Comparison of ENCODE assay signal across 19 cellular contexts in the genomic region with DNA sequence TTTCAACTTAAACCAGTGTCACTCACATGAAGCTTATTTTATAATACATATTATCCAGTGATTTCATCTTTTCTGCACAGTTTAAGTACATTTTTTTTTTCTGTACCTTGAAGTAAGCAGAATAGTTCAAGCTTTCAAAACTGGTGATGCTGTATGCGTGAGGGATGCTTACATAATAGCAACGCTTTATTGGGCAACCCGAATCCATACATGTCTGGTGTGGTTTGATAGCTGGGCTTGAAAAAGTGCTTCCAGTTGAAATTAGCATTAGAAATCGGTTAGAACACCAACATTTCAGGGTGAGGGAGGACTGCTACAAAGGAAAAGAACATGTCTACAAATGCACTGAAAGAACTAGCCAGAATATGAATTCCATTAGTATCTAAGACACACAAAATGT.
A peak's percentile ranks its signal among the peaks of the same experiment; 100 is the strongest.
DNase-seq lines count a peak whose midpoint lies in the region; ATAC-seq and TF ChIP-seq lines count a peak whose summit lies in the region.
"Had no signal": no experiment of that assay in that cellular context is flagged by ENCODE, and none has a peak within 500 bp of the region (broad histone marks: within the 10 kb centered on the region; RNA-seq: fewer than 3 reads in every experiment).

No MANE protein-coding gene starts in this region.

- H3K4me2 ChIP-seq in BLaER1 treated with 17β-estradiol and CSF1 and Interleukin-3, amounts not matched to agents 10 nM and 100 nM = peak overlapping the region in 8 of 11 experiments; percentile 2 to 68 (median 18); a peak in 7 of 22 replicates
- H3K4me2 ChIP-seq in PC-9 = no peak overlapping the region
- H3K4me2 ChIP-seq: KMS-11, SK-N-SH had no signal

- TF ChIP-seq CTCF in PC-9 (conservative IDR thresholded peaks at IDR 0.05) = no peak
- no peak for TF ChIP-seq CTCF in Peyer's patch (IDR thresholded peaks at IDR 0.05)

- ATAC-seq in CD4-positive, CD25-positive, alpha-beta regulatory T cell (ENCODE audit: low read depth in 2 of 2) = no peak
- ATAC-seq in GM18511 (IDR thresholded peaks at IDR 0.05; ENCODE audit: unreplicated experiment) = no peak
- ATAC-seq: stimulated activated memory B cell treated with anti-CD40 and anti-IgM and Interleukin-4, amounts not matched to agents 10 μg/mL and 1 μg/mL and 100 μg/mL, for 72 hours had no signal

- no peaks in the 10 kb centered on the region for H3K9me2 ChIP-seq in PC-9 (ENCODE audit: insufficient read depth)
- H3K9me2 ChIP-seq: SK-N-SH had no signal

- no peaks in the 10 kb centered on the region for H3K9me3 Mint-ChIP-seq in CD4-positive, CD25-positive, alpha-beta regulatory T cell
- no peaks in the 10 kb centered on the region for H3K9me3 Mint-ChIP-seq in immature natural killer cell

- peaks cover 69% of the 10 kb centered on the region for H3K36me3 Mint-ChIP-seq in CD4-positive, CD25-positive, alpha-beta regulatory T cell
- peaks cover 4 to 59% (median 29%) of the 10 kb centered on the region in 3 donors for H3K36me3 Mint-ChIP-seq in immature natural killer cell

- H3K4me1 Mint-ChIP-seq in CD4-positive, CD25-positive, alpha-beta regulatory T cell = peaks cover 6 to 47% (median 28%) of the 10 kb centered on the region in 4 donors
- H3K4me1 Mint-ChIP-seq in immature natural killer cell = peaks cover 80 to 99% of the 10 kb centered on the region in 2 donors

- H3K27me3 ChIP-seq in BLaER1 treated with 17β-estradiol and CSF1 and Interleukin-3, amounts not matched to agents 10 nM and 100 nM = no peaks in the 10 kb centered on the region
- no peaks in the 10 kb centered on the region for H3K27me3 ChIP-seq in CD4-positive, CD25-positive, alpha-beta regulatory T cell (ENCODE audit: control insufficient read depth, insufficient read depth, low read length)
- H3K27me3 ChIP-seq in PC-9 (ENCODE audit: insufficient read depth, low read depth) (no peaks in the 10 kb centered on the region), Peyer's patch (no peaks in the 10 kb centered on the region)
- H3K27me3 ChIP-seq: ascending aorta had no signal

- H3K9me3 ChIP-seq in BLaER1 treated with 17β-estradiol and CSF1 and Interleukin-3, amounts not matched to agents 10 nM and 100 nM (replicated peaks in 1 of 11) = peaks cover 0 to 9% (median 0%) of the 10 kb centered on the region in 11 experiments; a peak in 3 of 22 replicates
- H3K9me3 ChIP-seq in CD4-positive, CD25-positive, alpha-beta regulatory T cell (ENCODE audit: control insufficient read depth in 2 of 2, low read length in 2 of 2) = no peaks in the 10 kb centered on the region
- H3K9me3 ChIP-seq in PC-9 (ENCODE audit: insufficient read depth, low read depth) = no peaks in the 10 kb centered on the region
- no peaks in the 10 kb centered on the region for H3K9me3 ChIP-seq in Peyer's patch
- H3K9me3 ChIP-seq: ascending aorta, SK-N-SH had no signal

- H3K27ac Mint-ChIP-seq in CD4-positive, CD25-positive, alpha-beta regulatory T cell = peak overlapping the region in 2 of 3 donors; percentile 42 to 74
- H3K27ac Mint-ChIP-seq in immature natural killer cell = peak overlapping the region; percentile 29 to 85 (median 60)
- H3K27ac Mint-ChIP-seq: stimulated activated memory B cell treated with anti-CD40 and anti-IgM and Interleukin-4, amounts not matched to agents 10 μg/mL and 1 μg/mL and 100 μg/mL, for 72 hours had no signal

- peak overlapping the region in 3 of 11 experiments; percentile 13 to 66 (median 27); a peak in 3 of 22 replicates for H3K27ac ChIP-seq in BLaER1 treated with 17β-estradiol and CSF1 and Interleukin-3, amounts not matched to agents 10 nM and 100 nM
- no peak overlapping the region for H3K27ac ChIP-seq in CD4-positive, CD25-positive, alpha-beta regulatory T cell (ENCODE audit: insufficient read depth, low read length, poor library complexity, severe bottlenecking)
- H3K27ac ChIP-seq in PC-9 (no peak overlapping the region), Peyer's patch (no peak overlapping the region)
- H3K27ac ChIP-seq: KMS-11 had no signal

- H3K79me2 ChIP-seq in PC-9 (ENCODE audit: low read depth) = peaks cover 8% of the 10 kb centered on the region; the same call in 1 of the 2 replicates

- TF ChIP-seq POLR2A in Peyer's patch (IDR thresholded peaks at IDR 0.05) = no peak

- POLR2A ChIA-PET in PC-9 (lab: Charles Lee; ENCODE audit: unreplicated experiment) = no interaction called here

- H3K27me3 Mint-ChIP-seq in CD4-positive, CD25-positive, alpha-beta regulatory T cell = no peaks in the 10 kb centered on the region
- H3K27me3 Mint-ChIP-seq in immature natural killer cell (ENCODE audit: low read depth in 3 of 3) = peaks cover 0 to 38% (median 18%) of the 10 kb centered on the region in 3 donors
- H3K27me3 Mint-ChIP-seq: stimulated activated memory B cell treated with anti-CD40 and anti-IgM and Interleukin-4, amounts not matched to agents 10 μg/mL and 1 μg/mL and 100 μg/mL, for 72 hours had no signal

- no peak overlapping the region for H3K4me3 Mint-ChIP-seq in CD4-positive, CD25-positive, alpha-beta regulatory T cell
- no peak overlapping the region for H3K4me3 Mint-ChIP-seq in immature natural killer cell
- H3K4me3 Mint-ChIP-seq: stimulated activated memory B cell treated with anti-CD40 and anti-IgM and Interleukin-4, amounts not matched to agents 10 μg/mL and 1 μg/mL and 100 μg/mL, for 72 hours had no signal

- no peak overlapping the region for H2AFZ ChIP-seq in PC-9

- CTCF ChIA-PET in PC-9 (lab: Charles Lee) = no interaction called here

- H3K4me1 ChIP-seq in BLaER1 treated with 17β-estradiol and CSF1 and Interleukin-3, amounts not matched to agents 10 nM and 100 nM = peaks cover 49 to 74% (median 64%) of the 10 kb centered on the region in 10 experiments
- H3K4me1 ChIP-seq in CD4-positive, CD25-positive, alpha-beta regulatory T cell (ENCODE audit: control insufficient read depth, insufficient read depth, low read length, poor library complexity, severe bottlenecking) = no peaks in the 10 kb centered on the region
- no peaks in the 10 kb centered on the region for H3K4me1 ChIP-seq in PC-9 (replicated peaks; ENCODE audit: insufficient read depth)
- H3K4me1 ChIP-seq in Peyer's patch = no peaks in the 10 kb centered on the region

- H4K20me1 ChIP-seq in BLaER1 treated with 17β-estradiol and CSF1 and Interleukin-3, amounts not matched to agents 10 nM and 100 nM = peaks cover 49 to 98% (median 83%) of the 10 kb centered on the region in 11 experiments
- peaks cover 16% of the 10 kb centered on the region for H4K20me1 ChIP-seq in PC-9 (ENCODE audit: insufficient read depth)

- H3K9ac ChIP-seq in BLaER1 treated with 17β-estradiol and CSF1 and Interleukin-3, amounts not matched to agents 10 nM and 100 nM = 0 out of 22 replicates have a peak overlapping the region, but pooled peaks of 1 of the 11 experiments have one; percentile 18
- H3K9ac ChIP-seq: KMS-11, SK-N-SH had no signal

- H3K4me3 ChIP-seq in BLaER1 treated with 17β-estradiol and CSF1 and Interleukin-3, amounts not matched to agents 10 nM and 100 nM = no peak overlapping the region
- H3K4me3 ChIP-seq in CD4-positive, CD25-positive, alpha-beta regulatory T cell (ENCODE audit: low read depth, low read length) = no peak overlapping the region
- H3K4me3 ChIP-seq in PC-9 = no peak overlapping the region
- no peak overlapping the region for H3K4me3 ChIP-seq in Peyer's patch
- H3K4me3 ChIP-seq: ascending aorta, lung had no signal

- BruUV-seq in PC-9 (replicated peaks; lab: Mats Ljungman, UMichigan) = TSS peak; percentile 10

- H3K36me3 ChIP-seq in BLaER1 treated with 17β-estradiol and CSF1 and Interleukin-3, amounts not matched to agents 10 nM and 100 nM = peaks cover 86 to 99% (median 94%) of the 10 kb centered on the region in 11 experiments
- peaks cover 84% of the 10 kb centered on the region for H3K36me3 ChIP-seq in CD4-positive, CD25-positive, alpha-beta regulatory T cell (ENCODE audit: control insufficient read depth, insufficient read depth, low read length)
- H3K36me3 ChIP-seq in PC-9 (ENCODE audit: low read depth) (peaks cover 8% of the 10 kb centered on the region; the same call in 1 of the 2 replicates), Peyer's patch (peaks cover 0 to 22% (median 0%) of the 10 kb centered on the region in 3 donors)

- H3F3A ChIP-seq in PC-9 (ENCODE audit: insufficient read depth, low read depth) = no peaks in the 10 kb centered on the region

- no peak for DNase-seq in CD4-positive, CD25-positive, alpha-beta regulatory T cell
- DNase-seq in PC-9 = no peak
- DNase-seq in immature natural killer cell = no peak
- no peak for DNase-seq in dedifferentiated amniotic fluid mesenchymal stem cell (ENCODE audit: extremely low spot score)
- no peak for DNase-seq in Peyer's patch
- DNase-seq: activated CD4-positive, alpha-beta T cell treated with anti-CD3 and anti-CD28 coated beads for 1 hour; activated CD8-positive, alpha-beta memory T cell treated with anti-CD3 and anti-CD28 coated beads, Interleukin-2, amount 50 U/mL, for 48 hours; activated gamma-delta T cell treated with Interleukin-2 at 50 U/mL for 16 hours; GOT3; islet precursor cell; NCI-H1105 treated with DMSO at 0.1 percent for 48 hours; NCI-H526; SK-N-SH had no signal

- intact Hi-C loops in PC-9 (cut with micrococcal nuclease; ENCODE audit: unreplicated experiment) = no loop called here
